ENCODE assay signal across 2 cellular contexts in genomic region chr21:43467785-43468184, GRCh38.
TF ChIP-seq lines count a peak whose summit lies in the region.

No MANE protein-coding gene starts in this region.

TF ChIP-seq in A549, 52 proteins besides CTCF, POLR2A, EP300 and RAD21:
- TF ChIP-seq POLR2AphosphoS2 (conservative IDR thresholded peaks at IDR 0.05; ENCODE audit: low read length) (no peak), GATA3 (IDR thresholded peaks at IDR 0.05; ENCODE audit: borderline replicate concordance) (no peak), ESRRA (IDR thresholded peaks at IDR 0.05; ENCODE audit: borderline replicate concordance, low read length) (no peak), ATOH8 (CRISPR knock-in tag; IDR thresholded peaks at IDR 0.05; ENCODE audit: low read depth) (no peak), HEYL (CRISPR knock-in tag; IDR thresholded peaks at IDR 0.05) (no peak), CHD2 (IDR thresholded peaks at IDR 0.05; ENCODE audit: low read length, partially characterized antibody) (no peak), HOXB13 (CRISPR knock-in tag; IDR thresholded peaks at IDR 0.05; ENCODE audit: low read depth) (no peak), HDAC2 (IDR thresholded peaks at IDR 0.05) (no peak), PBX3 (IDR thresholded peaks at IDR 0.05) (no peak), FOXS1 (CRISPR knock-in tag; IDR thresholded peaks at IDR 0.05) (no peak), CHD4 (IDR thresholded peaks at IDR 0.05; ENCODE audit: borderline replicate concordance) (no peak), BHLHE40 (IDR thresholded peaks at IDR 0.05; ENCODE audit: low read depth, low read length) (no peak), ZFP36 (IDR thresholded peaks at IDR 0.05; ENCODE audit: borderline replicate concordance, partially characterized antibody) (no peak), SREBF2 (IDR thresholded peaks at IDR 0.05) (no peak), HOXB5 (CRISPR knock-in tag; IDR thresholded peaks at IDR 0.05) (no peak), KDM1A (IDR thresholded peaks at IDR 0.05; ENCODE audit: low read depth) (no peak), JUNB (IDR thresholded peaks at IDR 0.05) (no peak), RNF2 (IDR thresholded peaks at IDR 0.05; ENCODE audit: borderline replicate concordance, low read depth) (no peak), PHF8 (IDR thresholded peaks at IDR 0.05; ENCODE audit: borderline replicate concordance, low read depth) (no peak)

TF ChIP-seq in SK-N-SH treated with all-trans-retinoic acid at 6 μM for 48 hours, 23 proteins besides CTCF, POLR2A, EP300 and RAD21 (continued from another document):
- TF ChIP-seq ZFP30 (CRISPR knock-in tag; IDR thresholded peaks at IDR 0.05) (no peak), TSHZ2 (CRISPR knock-in tag; IDR thresholded peaks at IDR 0.05) (no peak), CREB5 (CRISPR knock-in tag; IDR thresholded peaks at IDR 0.05; ENCODE audit: low read depth) (no peak), ZC3H10 (CRISPR knock-in tag; IDR thresholded peaks at IDR 0.05) (no peak), ZNF8 (CRISPR knock-in tag; IDR thresholded peaks at IDR 0.05) (no peak), ESRRG (CRISPR knock-in tag; IDR thresholded peaks at IDR 0.05) (no peak), ARNTL (CRISPR knock-in tag; IDR thresholded peaks at IDR 0.05; ENCODE audit: borderline replicate concordance, low read depth) (no peak), TOX (CRISPR knock-in tag; IDR thresholded peaks at IDR 0.05; ENCODE audit: borderline replicate concordance) (no peak), CSDC2 (CRISPR knock-in tag; IDR thresholded peaks at IDR 0.05) (no peak)
